8 cellular contexts compared by ENCODE assay signal in genomic region chrX:100368167-100368566, GRCh38. TPM values are rescaled to one million over a fixed set of nuclear protein-coding genes. Genes with fewer than 3 reads are reported as not detected.
DNase-seq lines count a peak whose midpoint lies in the region; ATAC-seq and TF ChIP-seq lines count a peak whose summit lies in the region.

No MANE protein-coding gene starts in this region.

- no peaks in the 10 kb centered on the region for H3K79me2 ChIP-seq in mesendoderm (ENCODE audit: control insufficient read depth, insufficient read depth, low read length)

- TF ChIP-seq EP300 in upper lobe of left lung (IDR thresholded peaks at IDR 0.05) = no peak

- H3K27ac ChIP-seq in mesendoderm (ENCODE audit: low read depth, low read length) (no peak overlapping the region), thyroid gland (no peak overlapping the region), upper lobe of left lung (no peak overlapping the region)

- H4K8ac ChIP-seq in mesendoderm (ENCODE audit: low read depth, low read length) = no peak overlapping the region

- no peak overlapping the region for H2AK5ac ChIP-seq in mesendoderm (ENCODE audit: low read length)

- no peaks in the 10 kb centered on the region for H3K27me3 ChIP-seq in mesendoderm (ENCODE audit: insufficient read depth, low read length, poor library complexity)
- no peaks in the 10 kb centered on the region for H3K27me3 ChIP-seq in thyroid gland
- H3K27me3 ChIP-seq in upper lobe of left lung = no peaks in the 10 kb centered on the region

- H3K79me1 ChIP-seq in mesendoderm (ENCODE audit: low read length) = no peaks in the 10 kb centered on the region

- no peak overlapping the region for H3K4me3 ChIP-seq in GM12864 (ENCODE audit: low read depth, low read length)
- no peak overlapping the region for H3K4me3 ChIP-seq in mesendoderm (ENCODE audit: low read length)
- no peak overlapping the region for H3K4me3 ChIP-seq in thyroid gland (replicated peaks in 1 of 3)
- no peak overlapping the region for H3K4me3 ChIP-seq in upper lobe of left lung

- no peaks in the 10 kb centered on the region for H3K4me1 ChIP-seq in mesendoderm (ENCODE audit: control insufficient read depth, low read depth, low read length)
- H3K4me1 ChIP-seq in thyroid gland = no peaks in the 10 kb centered on the region
- H3K4me1 ChIP-seq in upper lobe of left lung = no peaks in the 10 kb centered on the region

- no peak for TF ChIP-seq POLR2A in thyroid gland (IDR thresholded peaks at IDR 0.05)
- TF ChIP-seq POLR2A in upper lobe of left lung (IDR thresholded peaks at IDR 0.05) = no peak

- no peak for DNase-seq in GM12864 (ENCODE audit: low read depth)
- peak; percentile 1 for DNase-seq in amniotic epithelial cell (ENCODE audit: low read depth)
- peak; percentile 47 for DNase-seq in mesendoderm
- no peak for DNase-seq in thyroid gland
- DNase-seq in T-helper 9 cell = no peak
- DNase-seq in upper lobe of left lung = no peak
- no peak for DNase-seq in medulla oblongata (ENCODE audit: extremely low spot score)

- no peak overlapping the region for H2BK5ac ChIP-seq in mesendoderm (ENCODE audit: low read length)

- H3K23ac ChIP-seq in mesendoderm (ENCODE audit: low read length) = no peak overlapping the region

- H3K36me3 ChIP-seq in mesendoderm (ENCODE audit: control insufficient read depth, insufficient read depth, low read length) (no peaks in the 10 kb centered on the region), thyroid gland (no peaks in the 10 kb centered on the region), upper lobe of left lung (no peaks in the 10 kb centered on the region)

- H2BK120ac ChIP-seq in mesendoderm (ENCODE audit: low read depth, low read length) = no peak overlapping the region

- H3K56ac ChIP-seq in mesendoderm (ENCODE audit: low read length) = no peak overlapping the region

- no peak overlapping the region for H3K4me2 ChIP-seq in mesendoderm (ENCODE audit: low read length)

- H3K18ac ChIP-seq in mesendoderm (ENCODE audit: low read length) = no peak overlapping the region

- peak; percentile 77 for ATAC-seq in HG02870 (IDR thresholded peaks at IDR 0.05; ENCODE audit: unreplicated experiment)
- no peak for ATAC-seq in upper lobe of left lung (ENCODE audit: low FRiP score in 2 of 2)

- no peak overlapping the region for H3K4ac ChIP-seq in mesendoderm (ENCODE audit: low read depth, low read length)

- H3K9ac ChIP-seq in mesendoderm (ENCODE audit: low read length) = no peak overlapping the region

- H3K9me3 ChIP-seq in thyroid gland (no peaks in the 10 kb centered on the region), upper lobe of left lung (no peaks in the 10 kb centered on the region)

- TF ChIP-seq CTCF in GM12864 (IDR thresholded peaks at IDR 0.05; ENCODE audit: low read depth, low read length, missing control alignments) (peak; percentile 47), thyroid gland (IDR thresholded peaks at IDR 0.05) (peak in 1 of 6 experiments; percentile 15), upper lobe of left lung (IDR thresholded peaks at IDR 0.05) (peak in 1 of 6 experiments; percentile 15)

- intact Hi-C loops in thyroid gland (cut with DNase I) = loop anchor here (10.0 kb wide), 1 partner anchor 63 kb away; no protein-coding TSS in a partner anchor

- no peak overlapping the region for H4K5ac ChIP-seq in mesendoderm (ENCODE audit: low read length)

- no peak overlapping the region for H2BK15ac ChIP-seq in mesendoderm (replicated peaks; ENCODE audit: low read depth)

RNA-seq across cellular contexts. Expression of gene PCDH19, which starts 41.9 kb away (rescaled TPM):
- polyA plus RNA-seq in mesendoderm (2013, experiment 1 of 2) = 0.35 TPM
- 0.60 TPM for polyA plus RNA-seq in mesendoderm (2013, experiment 2 of 2)
- total RNA-seq in thyroid gland = under 1 TPM; 0.40 to 0.88 (median 0.52) TPM
- total RNA-seq in upper lobe of left lung = 1 to 10 TPM in 1 of 6 donors, under 1 TPM in 5; 0.10 to 1.0 (median 0.19) TPM

Comparison
In these comparisons a context has a peak if more than half of its experiments do, and no peak if none do; other contexts are left out.
1. DNase-seq: peak in amniotic epithelial cell (single experiment) and mesendoderm (single experiment); none in GM12864 (single experiment), thyroid gland (0 of 2), T-helper 9 cell (single experiment), upper lobe of left lung (0 of 2) and medulla oblongata (single experiment).